In the genomic region with DNA sequence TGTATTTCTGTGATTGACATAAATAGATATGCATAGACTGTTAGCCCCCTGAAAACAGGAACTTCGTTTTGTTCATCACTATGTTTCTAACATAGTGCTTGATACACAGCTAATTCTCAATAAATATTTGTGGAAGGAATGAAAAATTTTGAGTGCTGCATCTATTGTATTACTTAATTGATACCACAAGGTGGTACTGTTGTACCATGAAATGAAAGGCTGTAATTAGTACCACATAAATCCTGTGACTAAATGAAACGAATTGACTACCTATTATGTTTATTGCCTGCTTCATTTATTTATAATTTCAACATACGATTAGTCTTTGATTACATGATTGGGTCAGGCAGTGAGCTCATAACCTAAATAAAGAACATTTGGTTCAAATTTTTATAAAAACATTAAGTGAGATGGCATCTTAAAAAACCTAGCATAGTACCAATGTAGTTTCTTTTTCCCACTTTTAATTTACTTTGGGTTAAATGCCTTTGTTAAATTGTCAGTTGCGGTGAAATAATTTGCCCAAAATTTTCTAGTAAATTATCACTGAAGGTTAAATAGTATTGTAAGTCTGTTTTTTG, we compare ENCODE assay signal across 9 cellular contexts. TPM values are rescaled to one million over a fixed set of nuclear protein-coding genes. Genes with fewer than 3 reads are reported as not detected.
A peak's percentile ranks its signal among the peaks of the same experiment; 100 is the strongest.
DNase-seq lines count a peak whose midpoint lies in the region; ATAC-seq, FAIRE-seq and TF ChIP-seq lines count a peak whose summit lies in the region.
"Had no signal": no experiment of that assay in that cellular context is flagged by ENCODE, and none has a peak within 500 bp of the region (broad histone marks: within the 10 kb centered on the region; RNA-seq: fewer than 3 reads in every experiment).

No MANE protein-coding gene starts in this region.

- no peaks in the 10 kb centered on the region for H3K9me3 ChIP-seq in liver (ENCODE audit: control insufficient read depth in 4 of 4, low read length in 3 of 4)
- H3K9me3 ChIP-seq: BLaER1 treated with 17β-estradiol and CSF1 and Interleukin-3, amounts not matched to agents 10 nM and 100 nM had no signal

- peaks cover 50% of the 10 kb centered on the region for H3K36me3 Mint-ChIP-seq in MCF 10A (ENCODE audit: insufficient read depth, unreplicated experiment)

- peak; percentile 92 to 95 for TF ChIP-seq RAD21 in liver (IDR thresholded peaks at IDR 0.05)

- H3K27ac ChIP-seq in liver (ENCODE audit: low read depth in 1 of 2, low read length in 2 of 2): no peak overlapping the region
- H3K27ac ChIP-seq: BLaER1 treated with 17β-estradiol and CSF1 and Interleukin-3, amounts not matched to agents 10 nM and 100 nM had no signal

- H3K4me1 ChIP-seq in liver (ENCODE audit: control insufficient read depth in 4 of 4, insufficient read depth in 4 of 4, low read length in 3 of 4): no peaks in the 10 kb centered on the region
- H3K4me1 ChIP-seq: BLaER1 treated with 17β-estradiol and CSF1 and Interleukin-3, amounts not matched to agents 10 nM and 100 nM had no signal

- DNase-seq in DMS79 treated with DMSO at 0.1 percent for 48 hours (lab: John Stamatoyannopoulos, UW): peak; percentile 54
- no peak for DNase-seq in DMS79 (lab: John Stamatoyannopoulos, UW)
- peak; percentile 14 for DNase-seq in HEK293T (ENCODE audit: extremely low spot score)
- peak; percentile 34 to 70 for DNase-seq in NCI-H2081 (lab: John Stamatoyannopoulos, UW)
- peak; percentile 67 for DNase-seq in MCF 10A (ENCODE audit: unreplicated experiment)
- DNase-seq in GM12891 (ENCODE audit: insufficient read length, low spot score): no peak

- no peak for ATAC-seq in GM21717 (IDR thresholded peaks at IDR 0.05; ENCODE audit: unreplicated experiment)

- TF ChIP-seq CTCF in MCF 10A (IDR thresholded peaks at IDR 0.05; ENCODE audit: unreplicated experiment): peak; percentile 84
- TF ChIP-seq CTCF in liver (IDR thresholded peaks at IDR 0.05; ENCODE audit: low read depth, low read length, missing input control): peak; percentile 66

- no TSS peak for BruUV-seq in MCF 10A (replicated peaks; lab: Mats Ljungman, UMichigan)

- POLR2A ChIA-PET in HEK293T (lab: Yijun Ruan, JAX): no interaction called here
- POLR2A ChIA-PET in MCF 10A (lab: Yijun Ruan, JAX): interaction anchor here (0.6 to 1.6 kb wide), 6 partner anchors 130 to 1482 kb away, joined by 3 to 5 read pairs (median 4); no protein-coding TSS in a partner anchor

- no peaks in the 10 kb centered on the region for H3K36me3 ChIP-seq in liver (ENCODE audit: control insufficient read depth in 4 of 4, insufficient read depth in 3 of 4, low read depth in 1 of 4, low read length in 3 of 4)

- no peaks in the 10 kb centered on the region for H3K4me1 Mint-ChIP-seq in MCF 10A (ENCODE audit: insufficient read depth, unreplicated experiment)

- no peak overlapping the region for H3K9ac ChIP-seq in liver (ENCODE audit: low read depth in 1 of 2, low read length in 2 of 2)
- H3K9ac ChIP-seq: BLaER1 treated with 17β-estradiol and CSF1 and Interleukin-3, amounts not matched to agents 10 nM and 100 nM had no signal

- FAIRE-seq in GM12891 (lab: Jason Lieb, UNC): no peak

- no peaks in the 10 kb centered on the region for H3K27me3 Mint-ChIP-seq in MCF 10A (ENCODE audit: insufficient read depth, unreplicated experiment)

- no peaks in the 10 kb centered on the region for H3K27me3 ChIP-seq in liver (ENCODE audit: control insufficient read depth in 4 of 4, insufficient read depth in 4 of 4, low read length in 3 of 4)
- H3K27me3 ChIP-seq: BLaER1 treated with 17β-estradiol and CSF1 and Interleukin-3, amounts not matched to agents 10 nM and 100 nM had no signal

- H3K27ac Mint-ChIP-seq in MCF 10A (ENCODE audit: low read depth, unreplicated experiment): peak overlapping the region; percentile 55

- CTCF ChIA-PET in HEK293T (lab: Yijun Ruan, JAX): interaction anchor here (0.6 to 1.3 kb wide), 5 partner anchors 28 to 195 kb away, joined by 3 to 6 read pairs (median 4); no protein-coding TSS in a partner anchor
- CTCF ChIA-PET in MCF 10A (lab: Yijun Ruan, JAX): interaction anchor here (0.5 to 5.5 kb wide), 75 partner anchors 8 to 1886 kb away, joined by 3 to 98 read pairs (median 4); a partner anchor contains a TSS

- no peaks in the 10 kb centered on the region for H3K9me3 Mint-ChIP-seq in MCF 10A (ENCODE audit: unreplicated experiment)

- no peak overlapping the region for H3K4me3 ChIP-seq in liver (ENCODE audit: low read depth in 1 of 3, low read length in 3 of 3)
- H3K4me3 ChIP-seq: BLaER1 treated with 17β-estradiol and CSF1 and Interleukin-3, amounts not matched to agents 10 nM and 100 nM had no signal

- intact Hi-C loops in MCF 10A (cut with micrococcal nuclease): loop anchor here (1.0 kb wide), 7 partner anchors 737 to 1482 kb away; no protein-coding TSS in a partner anchor

- no peak overlapping the region for H3K4me3 Mint-ChIP-seq in MCF 10A (ENCODE audit: unreplicated experiment)

- WGBS in liver: 31% methylated on average over 4 of the region's 4 CpGs

- no peak for TF ChIP-seq POLR2A in GM12891 (IDR thresholded peaks at IDR 0.05; ENCODE audit: low read depth, low read length)

TF ChIP-seq in HEK293T, 16 proteins besides CTCF, POLR2A, EP300 and RAD21:
- TF ChIP-seq, protein P1, sequence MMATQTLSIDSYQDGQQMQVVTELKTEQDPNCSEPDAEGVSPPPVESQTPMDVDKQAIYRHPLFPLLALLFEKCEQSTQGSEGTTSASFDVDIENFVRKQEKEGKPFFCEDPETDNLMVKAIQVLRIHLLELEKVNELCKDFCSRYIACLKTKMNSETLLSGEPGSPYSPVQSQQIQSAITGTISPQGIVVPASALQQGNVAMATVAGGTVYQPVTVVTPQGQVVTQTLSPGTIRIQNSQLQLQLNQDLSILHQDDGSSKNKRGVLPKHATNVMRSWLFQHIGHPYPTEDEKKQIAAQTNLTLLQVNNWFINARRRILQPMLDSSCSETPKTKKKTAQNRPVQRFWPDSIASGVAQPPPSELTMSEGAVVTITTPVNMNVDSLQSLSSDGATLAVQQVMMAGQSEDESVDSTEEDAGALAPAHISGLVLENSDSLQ (IDR thresholded peaks at IDR 0.05): peak; percentile 52; the same call in 1 of the 2 replicates
- TF ChIP-seq FOXA1 (IDR thresholded peaks at IDR 0.05) (no peak), SUZ12 (IDR thresholded peaks at IDR 0.05) (no peak)

TF ChIP-seq in liver, 16 proteins besides CTCF, POLR2A, EP300 and RAD21 (continues in another document):
- TF ChIP-seq NR2F2 (IDR thresholded peaks at IDR 0.05): no peak
- TF ChIP-seq FOXA1 (IDR thresholded peaks at IDR 0.05): no peak
- TF ChIP-seq FOXA2 (IDR thresholded peaks at IDR 0.05): no peak
- no peak for TF ChIP-seq TAF1 (conservative IDR thresholded peaks at IDR 0.05)
- TF ChIP-seq EGR1 (IDR thresholded peaks at IDR 0.05; ENCODE audit: low read depth in 2 of 2): no peak
- no peak for TF ChIP-seq RXRA (IDR thresholded peaks at IDR 0.05)
- TF ChIP-seq JUND (IDR thresholded peaks at IDR 0.05): no peak

TF ChIP-seq in GM12891, 5 proteins besides CTCF, POLR2A, EP300 and RAD21:
- TF ChIP-seq POU2F2 (IDR thresholded peaks at IDR 0.05; ENCODE audit: low read depth, low read length): no peak
- no peak for TF ChIP-seq SPI1 (IDR thresholded peaks at IDR 0.05; ENCODE audit: low read depth, low read length)
- no peak for TF ChIP-seq TAF1 (IDR thresholded peaks at IDR 0.05; ENCODE audit: low read depth, low read length)
- TF ChIP-seq POLR2AphosphoS5 (IDR thresholded peaks at IDR 0.05; ENCODE audit: low read depth, low read length): no peak
- TF ChIP-seq PAX5 (IDR thresholded peaks at IDR 0.05; ENCODE audit: insufficient read depth, low read length, severe bottlenecking): no peak

RNA-seq across cellular contexts. Expression of a gene that starts 15.0 kb away (rescaled TPM):
- total RNA-seq in MCF 10A (2022) (5.3 and 6.3 TPM in 2 replicates), liver (under 1 TPM; 0.51 to 0.75 TPM)
- under 1 TPM; 0.21 to 0.31 TPM for polyA plus RNA-seq in liver
- polyA plus RNA-seq in GM12891 (2012; ENCODE audit: low read depth, missing spikeins): 0.28 TPM

RNA-seq across cellular contexts. Expression of a gene that starts 45.0 kb away (rescaled TPM):
- 65.8 and 83.1 TPM in 2 replicates for total RNA-seq in MCF 10A (2022)
- total RNA-seq in liver: 1 to 10 TPM; 4.9 to 5.5 TPM
- 1 to 10 TPM; 2.4 to 9.2 TPM for polyA plus RNA-seq in liver
- polyA plus RNA-seq in GM12891 (2012; ENCODE audit: low read depth, missing spikeins): 6.4 TPM

Comparison
In these comparisons a context has a peak if more than half of its experiments do, and no peak if none do; other contexts are left out.
1. DNase-seq: peak in DMS79 treated with DMSO at 0.1 percent for 48 hours (single experiment), HEK293T (single experiment), NCI-H2081 (2 of 2) and MCF 10A (single experiment); none in DMS79 (single experiment) and GM12891 (single experiment).
2. RNA of a gene that starts 45.0 kb away (total RNA-seq): 65.8 to 83.1 TPM in MCF 10A; 4.9 to 5.5 TPM in liver; every median in the first group is over 10 times any median in the second.